Comparison of ENCODE assay signal across 23 cellular contexts in the genomic region with DNA sequence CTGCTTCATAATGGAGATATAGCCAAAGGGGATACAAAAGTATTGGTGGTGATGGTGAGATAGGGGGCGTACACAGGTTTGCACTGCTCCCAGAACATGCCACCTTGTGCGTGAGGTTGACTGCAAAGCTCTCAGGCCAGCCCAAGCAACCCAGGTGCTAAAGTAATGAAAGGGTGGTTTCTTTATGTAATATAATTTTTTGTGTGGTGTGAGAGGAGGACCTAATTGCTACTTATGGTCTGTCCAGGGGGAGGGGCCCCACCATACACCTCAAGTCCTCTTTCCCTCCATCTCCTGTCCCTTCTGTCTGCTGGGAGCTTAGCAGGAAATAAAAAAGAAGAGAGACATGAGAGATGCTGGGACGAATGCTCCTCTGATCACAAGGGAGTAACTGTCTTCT.
"Had no signal": no experiment of that assay in that cellular context is flagged by ENCODE, and none has a peak within 500 bp of the region (broad histone marks: within the 10 kb centered on the region; RNA-seq: fewer than 3 reads in every experiment).

No MANE protein-coding gene starts in this region.

- H3K4me3 Mint-ChIP-seq: activated CD4-positive, alpha-beta memory T cell treated with anti-CD3 and anti-CD28 coated beads for 36 hours; activated naive CD8-positive, alpha-beta T cell treated with anti-CD3 and anti-CD28 coated beads, Interleukin-2, amount 10 ng/mL, durations not matched to agents 7 days and 5 days; central memory CD8-positive, alpha-beta T cell; dendritic cell treated with granulocyte-macrophage colony-stimulating factor and Interleukin-4, amounts not matched to agents 40 ng/mL and 50 ng/mL, for 4 days; endodermal cell had no signal

- H3K36me3 ChIP-seq: brain microvascular endothelial cell, gastrocnemius medialis had no signal

- H3K9me3 Mint-ChIP-seq: activated CD4-positive, alpha-beta memory T cell treated with anti-CD3 and anti-CD28 coated beads for 36 hours; activated naive CD8-positive, alpha-beta T cell treated with anti-CD3 and anti-CD28 coated beads, Interleukin-2, amount 10 ng/mL, durations not matched to agents 7 days and 5 days; central memory CD8-positive, alpha-beta T cell; dendritic cell treated with granulocyte-macrophage colony-stimulating factor and Interleukin-4, amounts not matched to agents 40 ng/mL and 50 ng/mL, for 4 days; endodermal cell had no signal

- DNase-seq: activated CD4-positive, alpha-beta memory T cell treated with anti-CD3 and anti-CD28 coated beads for 36 hours; activated CD4-positive, alpha-beta T cell treated with anti-CD3 and anti-CD28 coated beads for 1 hour; activated CD4-positive, alpha-beta T cell treated with anti-CD3 and anti-CD28 coated beads for 48 hours; activated CD8-positive, alpha-beta memory T cell treated with anti-CD3 and anti-CD28 coated beads for 24 hours; activated gamma-delta T cell; activated naive CD4-positive, alpha-beta T cell; activated naive CD4-positive, alpha-beta T cell treated with anti-CD3 and anti-CD28 coated beads, Interleukin-2, amount 50 U/mL, for 16 hours; activated naive CD8-positive, alpha-beta T cell treated with anti-CD3 and anti-CD28 coated beads, Interleukin-2, amount 10 ng/mL, durations not matched to agents 7 days and 5 days; activated T-cell treated with anti-CD3 and anti-CD28 coated beads, Interleukin-2, amount 50 U/mL, for 48 hours; amniotic stem cell; dorsolateral prefrontal cortex; effector memory CD4-positive, alpha-beta T cell; endodermal cell; gastrocnemius medialis; glutamatergic neuron; heart left ventricle; T-helper 2 cell had no signal

- H3K9me3 ChIP-seq: gastrocnemius medialis, heart left ventricle had no signal

- H3K27ac Mint-ChIP-seq: activated CD4-positive, alpha-beta memory T cell treated with anti-CD3 and anti-CD28 coated beads for 36 hours; endodermal cell had no signal

- ATAC-seq: esophagus mucosa, foreskin keratinocyte, gastrocnemius medialis, heart left ventricle had no signal

- H3K4me3 ChIP-seq: coronary artery, dorsolateral prefrontal cortex, gastrocnemius medialis, heart left ventricle had no signal

- H3K4me1 ChIP-seq: foreskin keratinocyte had no signal

- H3K36me3 Mint-ChIP-seq: activated CD4-positive, alpha-beta memory T cell treated with anti-CD3 and anti-CD28 coated beads for 36 hours; activated naive CD8-positive, alpha-beta T cell treated with anti-CD3 and anti-CD28 coated beads, Interleukin-2, amount 10 ng/mL, durations not matched to agents 7 days and 5 days had no signal

- H3K27ac ChIP-seq: brain microvascular endothelial cell, coronary artery, dorsolateral prefrontal cortex, foreskin keratinocyte, gastrocnemius medialis, heart left ventricle had no signal

- H3K27me3 ChIP-seq: brain microvascular endothelial cell, dorsolateral prefrontal cortex, gastrocnemius medialis, heart left ventricle had no signal
